In genomic region chr12:110920324-110920910, GRCh38 we compare ENCODE assay signal across 24 cellular contexts. TPM values are rescaled to one million over a fixed set of nuclear protein-coding genes. Genes with fewer than 3 reads are reported as not detected.
"Had no signal": no experiment of that assay in that cellular context is flagged by ENCODE, and none has a peak within 500 bp of the region (broad histone marks: within the 10 kb centered on the region; RNA-seq: fewer than 3 reads in every experiment).

Gene MYL2, minus strand, starts transcription at chr12:110920579. Its CDS starts 50 bp downstream, at chr12:110920529.

- H3K4me3 Mint-ChIP-seq: activated CD4-positive, alpha-beta memory T cell treated with anti-CD3 and anti-CD28 coated beads for 36 hours; activated CD4-positive, alpha-beta T cell treated with anti-CD3 and anti-CD28 coated beads for 36 hours; activated CD8-positive, alpha-beta memory T cell treated with anti-CD3 and anti-CD28 coated beads, Interleukin-2, amount 10 ng/mL, durations not matched to agents 7 days and 5 days; central memory CD8-positive, alpha-beta T cell; nephron; stimulated activated naive B cell treated with anti-CD40 and anti-IgM and Interleukin-4, amounts not matched to agents 10 μg/mL and 1 μg/mL and 100 μg/mL, for 72 hours had no signal

- DNase-seq: activated CD4-positive, alpha-beta memory T cell treated with anti-CD3 and anti-CD28 coated beads for 36 hours; activated CD4-positive, alpha-beta T cell treated with anti-CD3 and anti-CD28 coated beads for 36 hours; activated CD8-positive, alpha-beta memory T cell treated with anti-CD3 and anti-CD28 coated beads, Interleukin-2, amount 10 ng/mL, durations not matched to agents 7 days and 5 days; activated T-cell treated with anti-CD3 and anti-CD28 coated beads, Interleukin-2, amount 50 U/mL, for 1 hour; amniotic stem cell; body of pancreas; effector CD4-positive, alpha-beta T cell; head of caudate nucleus; left colon; stimulated activated CD4-positive, alpha-beta T cell treated with anti-CD3 and anti-CD28 coated beads, Interleukin-4, amount 100 ng/mL, for 1 hour; stimulated activated naive B cell treated with anti-CD40 and anti-IgM and Interleukin-4, amounts not matched to agents 10 μg/mL and 1 μg/mL and 100 μg/mL, for 72 hours; T-helper 2 cell; uterus had no signal

- H3K36me3 Mint-ChIP-seq: activated CD4-positive, alpha-beta memory T cell treated with anti-CD3 and anti-CD28 coated beads for 36 hours; activated CD8-positive, alpha-beta memory T cell treated with anti-CD3 and anti-CD28 coated beads, Interleukin-2, amount 10 ng/mL, durations not matched to agents 7 days and 5 days; activated naive CD4-positive, alpha-beta T cell treated with anti-CD3 and anti-CD28 coated beads, Interleukin-2, amount 50 U/mL, for 72 hours; stimulated activated naive B cell treated with anti-CD40 and anti-IgM and Interleukin-4, amounts not matched to agents 10 μg/mL and 1 μg/mL and 100 μg/mL, for 72 hours had no signal

- H3K9me3 Mint-ChIP-seq: activated CD4-positive, alpha-beta memory T cell treated with anti-CD3 and anti-CD28 coated beads for 36 hours; activated naive CD4-positive, alpha-beta T cell treated with anti-CD3 and anti-CD28 coated beads, Interleukin-2, amount 50 U/mL, for 72 hours; activated T-helper 2 cell treated with anti-CD3 and anti-CD28 coated beads, Interferon-gamma antibody, Interleukin-2, Interleukin-4, amounts not matched to agents 10 μg/mL and 5 μg/mL and 100 μg/mL, durations not matched to agents 14 hours and 24 hours and 36 hours; central memory CD8-positive, alpha-beta T cell; nephron; stimulated activated naive B cell treated with anti-CD40 and anti-IgM and Interleukin-4, amounts not matched to agents 10 μg/mL and 1 μg/mL and 100 μg/mL, for 72 hours had no signal

- H3K9me3 ChIP-seq: body of pancreas, tibial nerve, uterus had no signal

- H3K36me3 ChIP-seq: tibial nerve, uterus had no signal

- H3K4me1 ChIP-seq: body of pancreas, tibial nerve, uterus had no signal

- H3K27me3 ChIP-seq: body of pancreas, foreskin keratinocyte, tibial nerve, uterus had no signal

- H3K27ac ChIP-seq: body of pancreas, coronary artery, foreskin keratinocyte, tibial nerve, uterus had no signal

- ATAC-seq: activated CD4-positive, alpha-beta T cell treated with anti-CD3 and anti-CD28 coated beads for 36 hours; activated CD8-positive, alpha-beta memory T cell treated with anti-CD3 and anti-CD28 coated beads, Interleukin-2, amount 10 ng/mL, durations not matched to agents 7 days and 5 days; activated naive CD4-positive, alpha-beta T cell treated with anti-CD3 and anti-CD28 coated beads, Interleukin-2, amount 50 U/mL, for 72 hours; body of pancreas; left colon; stimulated activated naive B cell treated with anti-CD40 and anti-IgM and Interleukin-4, amounts not matched to agents 10 μg/mL and 1 μg/mL and 100 μg/mL, for 72 hours had no signal

- H3K4me3 ChIP-seq: body of pancreas, coronary artery, tibial nerve, uterus had no signal

- H3K27ac Mint-ChIP-seq: activated CD4-positive, alpha-beta memory T cell treated with anti-CD3 and anti-CD28 coated beads for 36 hours; activated CD4-positive, alpha-beta T cell treated with anti-CD3 and anti-CD28 coated beads for 36 hours; activated CD8-positive, alpha-beta memory T cell treated with anti-CD3 and anti-CD28 coated beads, Interleukin-2, amount 10 ng/mL, durations not matched to agents 7 days and 5 days; activated T-helper 2 cell treated with anti-CD3 and anti-CD28 coated beads, Interferon-gamma antibody, Interleukin-2, Interleukin-4, amounts not matched to agents 10 μg/mL and 5 μg/mL and 100 μg/mL, durations not matched to agents 14 hours and 24 hours and 36 hours; nephron; stimulated activated naive B cell treated with anti-CD40 and anti-IgM and Interleukin-4, amounts not matched to agents 10 μg/mL and 1 μg/mL and 100 μg/mL, for 72 hours had no signal

- H3K4me1 Mint-ChIP-seq: activated CD4-positive, alpha-beta T cell treated with anti-CD3 and anti-CD28 coated beads for 36 hours; activated CD8-positive, alpha-beta memory T cell treated with anti-CD3 and anti-CD28 coated beads, Interleukin-2, amount 10 ng/mL, durations not matched to agents 7 days and 5 days; central memory CD8-positive, alpha-beta T cell; nephron had no signal

RNA-seq across cellular contexts. Expression of gene MYL2, which starts in this region (rescaled TPM):
- total RNA-seq: activated CD4-positive, alpha-beta memory T cell treated with anti-CD3 and anti-CD28 coated beads for 36 hours; activated CD4-positive, alpha-beta T cell treated with anti-CD3 and anti-CD28 coated beads for 36 hours; activated CD8-positive, alpha-beta memory T cell treated with anti-CD3 and anti-CD28 coated beads, Interleukin-2, amount 10 ng/mL, durations not matched to agents 7 days and 5 days; activated naive CD4-positive, alpha-beta T cell treated with anti-CD3 and anti-CD28 coated beads, Interleukin-2, amount 50 U/mL, for 72 hours; activated T-helper 2 cell treated with anti-CD3 and anti-CD28 coated beads, Interferon-gamma antibody, Interleukin-2, Interleukin-4, amounts not matched to agents 10 μg/mL and 5 μg/mL and 100 μg/mL, durations not matched to agents 14 hours and 24 hours and 36 hours; body of pancreas; foreskin keratinocyte; left colon; mucosa of gallbladder; osteoblast; pulmonary artery endothelial cell; subcutaneous adipose tissue; tibial nerve had no signal
